ENCODE assay signal across 8 cellular contexts in genomic region chr6:144283781-144284473, GRCh38. TPM values are rescaled to one million over a fixed set of nuclear protein-coding genes. Genes with fewer than 3 reads are reported as not detected.
DNase-seq lines count a peak whose midpoint lies in the region; ATAC-seq and TF ChIP-seq lines count a peak whose summit lies in the region.

No MANE protein-coding gene starts in this region.

- intact Hi-C loops in esophagus muscularis mucosa (cut with DNase I), result no loop called here
- intact Hi-C loops in ovary (cut with DNase I), result loop anchor here in 3 of 4 donors (2.0 to 10.0 kb wide), 5 partner anchors 67 to 1451 kb away; partner anchors contain the start of gene EPM2A (in 1 of the 3)

- TF ChIP-seq POLR2A in esophagus muscularis mucosa (IDR thresholded peaks at IDR 0.05; ENCODE audit: low read depth) (no peak), ovary (IDR thresholded peaks at IDR 0.05) (no peak)

- ATAC-seq in HG02571 (IDR thresholded peaks at IDR 0.05; ENCODE audit: unreplicated experiment) (no peak), GM18868 (IDR thresholded peaks at IDR 0.05; ENCODE audit: unreplicated experiment) (no peak)

- H3K9me3 ChIP-seq in esophagus muscularis mucosa (no peaks in the 10 kb centered on the region), ovary (no peaks in the 10 kb centered on the region)

- TF ChIP-seq CTCF in GM06990 (IDR thresholded peaks at IDR 0.05; ENCODE audit: insufficient read depth, low read length, poor library complexity, severe bottlenecking), result no peak
- TF ChIP-seq CTCF in esophagus muscularis mucosa (IDR thresholded peaks at IDR 0.05), result no peak
- TF ChIP-seq CTCF in ovary (IDR thresholded peaks at IDR 0.05), result peak in 2 of 3 donors; percentile 14 to 28
- no peak for TF ChIP-seq CTCF in GM10266 (IDR thresholded peaks at IDR 0.05; ENCODE audit: control insufficient read depth, insufficient read depth, low read depth, missing control alignments)

- H3K4me1 ChIP-seq in esophagus muscularis mucosa (peaks cover 14 to 24% (median 22%) of the 10 kb centered on the region in 4 donors), ovary (ENCODE audit: insufficient read depth) (peaks cover 3% of the 10 kb centered on the region)

- TF ChIP-seq EP300 in esophagus muscularis mucosa (IDR thresholded peaks at IDR 0.05), result no peak
- TF ChIP-seq EP300 in ovary (IDR thresholded peaks at IDR 0.05), result no peak

- H3K36me3 ChIP-seq in GM06990 (ENCODE audit: control insufficient read depth, insufficient read depth, low read length) (no peaks in the 10 kb centered on the region), esophagus muscularis mucosa (no peaks in the 10 kb centered on the region), ovary (no peaks in the 10 kb centered on the region)

- H3K27me3 ChIP-seq in GM06990 (replicated peaks; ENCODE audit: control insufficient read depth, insufficient read depth, low read length), result peaks cover 5% of the 10 kb centered on the region
- no peaks in the 10 kb centered on the region for H3K27me3 ChIP-seq in esophagus muscularis mucosa
- no peaks in the 10 kb centered on the region for H3K27me3 ChIP-seq in ovary

- WGBS in esophagus muscularis mucosa, result 4% methylated on average over 13 of the region's 13 CpGs
- WGBS in ovary, 3 donors, result 5 to 8% (median 6%) methylated on average over 13 of the region's 13 CpGs

- H3K27ac ChIP-seq in esophagus muscularis mucosa (replicated peaks in 1 of 4) (peak overlapping the region; percentile 91 to 97 (median 96)), ovary (peak overlapping the region in 1 of 2 donors; percentile 96)

- peak overlapping the region; percentile 69 for H3K4me3 ChIP-seq in GM06990 (replicated peaks; ENCODE audit: low read depth, low read length)
- peak overlapping the region; percentile 76 to 93 (median 88) for H3K4me3 ChIP-seq in esophagus muscularis mucosa
- peak overlapping the region; percentile 73 for H3K4me3 ChIP-seq in ovary

- DNase-seq in GM06990 (ENCODE audit: extremely low read depth, insufficient read length) (no peak), RPMI7951 (ENCODE audit: low read depth) (peak; percentile 28), esophagus muscularis mucosa (ENCODE audit: extremely low spot score) (no peak), ovary (no peak), NCI-H345 (lab: John Stamatoyannopoulos, UW) (no peak), GM10266 (ENCODE audit: extremely low spot score) (no peak)

RNA-seq across cellular contexts. Expression of gene UTRN, which starts 1.2 kb away (rescaled TPM):
- total RNA-seq in RPMI7951 (2014; rRNA removed; shearing (Covaris generic)), result 54.3 and 70.0 TPM in 2 replicates
- total RNA-seq in esophagus muscularis mucosa (100 to 1,000 TPM in 3 of 4 donors, 10 to 100 TPM in 1; 98.6 to 112 (median 102) TPM), ovary (100 to 1,000 TPM; 105 to 155 (median 132) TPM)
- 10 to 100 TPM; 27.6 to 63.0 TPM for polyA plus RNA-seq in ovary

Comparison
In these comparisons a context has a peak if more than half of its experiments do, and no peak if none do; other contexts are left out.
1. CTCF ChIP-seq: peak in ovary (2 of 3); none in GM06990 (single experiment), esophagus muscularis mucosa (0 of 3) and GM10266 (single experiment).
2. Peak in every context shown above with its lines, with median percentiles within 50 percentile points of each other: H3K4me3 ChIP-seq.